8 cellular contexts compared by ENCODE assay signal in genomic region chr20:18058661-18059467, GRCh38. TPM values are rescaled to one million over a fixed set of nuclear protein-coding genes. Genes with fewer than 3 reads are reported as not detected.
DNase-seq lines count a peak whose midpoint lies in the region; ATAC-seq and TF ChIP-seq lines count a peak whose summit lies in the region.

No MANE protein-coding gene starts in this region.

- peak overlapping the region; percentile 45 for H3K4me2 ChIP-seq in mesenchymal stem cell (ENCODE audit: low read length, poor library complexity, severe bottlenecking)

- peak overlapping the region in 1 of 2 experiments; percentile 31 for H3K23ac ChIP-seq in mesenchymal stem cell (ENCODE audit: low read length in 2 of 2)

- intact Hi-C loops in testis (cut with DNase I; ENCODE audit: low total_unique reads), result no loop called here

- H3K4me3 ChIP-seq in mesenchymal stem cell (ENCODE audit: insufficient read depth in 1 of 2, low read depth in 1 of 2, low read length in 2 of 2) (peak overlapping the region in 1 of 2 experiments; percentile 59), testis (peak overlapping the region in 1 of 2 donors; percentile 36)

- no peak overlapping the region for H2AFZ ChIP-seq in mesenchymal stem cell (ENCODE audit: low read depth, low read length)

- H3K27me3 Mint-ChIP-seq in activated T-helper 17 cell treated with anti-CD3 and anti-CD28 coated beads, Interleukin-2, amount 50 U/mL, for 72 hours, result peaks cover 36% of the 10 kb centered on the region
- peaks cover 65% of the 10 kb centered on the region for H3K27me3 Mint-ChIP-seq in T-helper 17 cell

- no peaks in the 10 kb centered on the region for H3K9me3 Mint-ChIP-seq in activated T-helper 17 cell treated with anti-CD3 and anti-CD28 coated beads, Interleukin-2, amount 50 U/mL, for 72 hours

- H2BK12ac ChIP-seq in mesenchymal stem cell (ENCODE audit: low read length in 2 of 2), result no peak overlapping the region

- no peak overlapping the region for H4K8ac ChIP-seq in mesenchymal stem cell (ENCODE audit: low read length)

- no peak for ATAC-seq in activated T-helper 17 cell treated with anti-CD3 and anti-CD28 coated beads, Interleukin-2, amount 50 U/mL, for 72 hours (replicated peaks)
- ATAC-seq in HG02571 (IDR thresholded peaks at IDR 0.05; ENCODE audit: unreplicated experiment), result no peak
- no peak for ATAC-seq in T-helper 17 cell

- H3K4me3 Mint-ChIP-seq in activated T-helper 17 cell treated with anti-CD3 and anti-CD28 coated beads, Interleukin-2, amount 50 U/mL, for 72 hours, result peak overlapping the region; percentile 41
- H3K4me3 Mint-ChIP-seq in T-helper 17 cell, result no peak overlapping the region

- H3K4me1 Mint-ChIP-seq in activated T-helper 17 cell treated with anti-CD3 and anti-CD28 coated beads, Interleukin-2, amount 50 U/mL, for 72 hours, result no peaks in the 10 kb centered on the region
- H3K4me1 Mint-ChIP-seq in T-helper 17 cell, result peaks cover 4% of the 10 kb centered on the region

- peak; percentile 6 for DNase-seq in NCI-H1048 (lab: John Stamatoyannopoulos, UW)
- DNase-seq in mesenchymal stem cell, result no peak
- no peak for DNase-seq in putamen (ENCODE audit: low spot score)
- no peak for DNase-seq in testis
- DNase-seq in T-helper 17 cell, result no peak

- H3K9ac ChIP-seq in mesenchymal stem cell (ENCODE audit: low read length), result no peak overlapping the region

- H3K9me3 ChIP-seq in mesenchymal stem cell (ENCODE audit: control insufficient read depth, low read length) (no peaks in the 10 kb centered on the region), testis (no peaks in the 10 kb centered on the region), T-helper 17 cell (ENCODE audit: control insufficient read depth, low read length, poor library complexity, severe bottlenecking) (peaks cover 4% of the 10 kb centered on the region)

- H2AK5ac ChIP-seq in mesenchymal stem cell (ENCODE audit: low read length, severe bottlenecking), result no peak overlapping the region

- peaks cover 24% of the 10 kb centered on the region for H3K4me1 ChIP-seq in mesenchymal stem cell (ENCODE audit: control insufficient read depth, insufficient read depth, low read depth, low read length)
- peaks cover 15% of the 10 kb centered on the region for H3K4me1 ChIP-seq in testis

- no peaks in the 10 kb centered on the region for H3K79me1 ChIP-seq in mesenchymal stem cell (replicated peaks; ENCODE audit: low read length, poor library complexity, severe bottlenecking)

- H3K27ac ChIP-seq in C4-2B, result peak overlapping the region; percentile 85
- no peak overlapping the region for H3K27ac ChIP-seq in mesenchymal stem cell (ENCODE audit: low read length, poor library complexity, severe bottlenecking)
- H3K27ac ChIP-seq in testis, result no peak overlapping the region

- TF ChIP-seq POLR2A in testis (IDR thresholded peaks at IDR 0.05), result no peak

- H4K91ac ChIP-seq in mesenchymal stem cell (ENCODE audit: low read length), result no peak overlapping the region

- H2BK15ac ChIP-seq in mesenchymal stem cell (ENCODE audit: low read depth, poor library complexity, severe bottlenecking), result no peak overlapping the region

- H3K18ac ChIP-seq in mesenchymal stem cell (ENCODE audit: low read depth in 1 of 2, low read length in 2 of 2), result no peak overlapping the region

- H3K36me3 ChIP-seq in mesenchymal stem cell (ENCODE audit: control insufficient read depth in 1 of 2, insufficient read depth in 2 of 2, low read depth in 1 of 2, low read length in 2 of 2) (no peaks in the 10 kb centered on the region), testis (ENCODE audit: low read depth, missing control alignments) (no peaks in the 10 kb centered on the region)

- H3K27me3 ChIP-seq in mesenchymal stem cell (ENCODE audit: control insufficient read depth in 1 of 2, insufficient read depth in 1 of 2, low read length in 2 of 2) (peaks cover 71 to 85% of the 10 kb centered on the region in 2 experiments), testis (no peaks in the 10 kb centered on the region)

- no peak overlapping the region for H3K4ac ChIP-seq in mesenchymal stem cell (ENCODE audit: low read depth in 1 of 2, low read length in 2 of 2)

- no peak overlapping the region for H3K27ac Mint-ChIP-seq in activated T-helper 17 cell treated with anti-CD3 and anti-CD28 coated beads, Interleukin-2, amount 50 U/mL, for 72 hours
- H3K27ac Mint-ChIP-seq in T-helper 17 cell, result no peak overlapping the region

- TF ChIP-seq CTCF in C4-2B (conservative IDR thresholded peaks at IDR 0.05) (no peak), testis (IDR thresholded peaks at IDR 0.05) (no peak)

- peaks cover 4% of the 10 kb centered on the region for H3K36me3 Mint-ChIP-seq in activated T-helper 17 cell treated with anti-CD3 and anti-CD28 coated beads, Interleukin-2, amount 50 U/mL, for 72 hours (ENCODE audit: low read depth)
- peaks cover 5% of the 10 kb centered on the region for H3K36me3 Mint-ChIP-seq in T-helper 17 cell (ENCODE audit: low read depth)

- H2BK5ac ChIP-seq in mesenchymal stem cell (ENCODE audit: low read depth, low read length, poor library complexity, severe bottlenecking), result no peak overlapping the region

- 1% methylated on average over 34 of the region's 46 CpGs for WGBS in mesenchymal stem cell
- WGBS in testis, 2 donors, result 2 to 6% methylated on average over 26 to 46 of the region's 46 CpGs

- H3K14ac ChIP-seq in mesenchymal stem cell (ENCODE audit: low read length in 2 of 2), result no peak overlapping the region

- no peak overlapping the region for H2BK120ac ChIP-seq in mesenchymal stem cell (ENCODE audit: low read depth, low read length)

RNA-seq across cellular contexts. Expression of gene OVOL2, which starts 1.1 kb away (rescaled TPM):
- total RNA-seq in activated T-helper 17 cell treated with anti-CD3 and anti-CD28 coated beads, Interleukin-2, amount 50 U/mL, for 72 hours, result not detected
- not detected for polyA plus RNA-seq in mesenchymal stem cell (2013, experiment 1 of 2)
- polyA plus RNA-seq in mesenchymal stem cell (2013, experiment 2 of 2), result not detected
- total RNA-seq in testis (1 to 10 TPM; 4.8 to 7.2 TPM), T-helper 17 cell (not detected)
- polyA plus RNA-seq in testis (ENCODE audit: insufficient read depth, low read depth, low replicate concordance), result 22.7 TPM

Comparison
In these comparisons a context has a peak if more than half of its experiments do, and no peak if none do; other contexts are left out.
1. RNA of gene OVOL2, which starts 1.1 kb away (total RNA-seq): 4.8 to 7.2 TPM in testis; not detected in activated T-helper 17 cell treated with anti-CD3 and anti-CD28 coated beads, Interleukin-2, amount 50 U/mL, for 72 hours and not detected in T-helper 17 cell; every median in the first group is over 4 times any median in the second.